Comparison of ENCODE assay signal across 17 cellular contexts in the genomic region with DNA sequence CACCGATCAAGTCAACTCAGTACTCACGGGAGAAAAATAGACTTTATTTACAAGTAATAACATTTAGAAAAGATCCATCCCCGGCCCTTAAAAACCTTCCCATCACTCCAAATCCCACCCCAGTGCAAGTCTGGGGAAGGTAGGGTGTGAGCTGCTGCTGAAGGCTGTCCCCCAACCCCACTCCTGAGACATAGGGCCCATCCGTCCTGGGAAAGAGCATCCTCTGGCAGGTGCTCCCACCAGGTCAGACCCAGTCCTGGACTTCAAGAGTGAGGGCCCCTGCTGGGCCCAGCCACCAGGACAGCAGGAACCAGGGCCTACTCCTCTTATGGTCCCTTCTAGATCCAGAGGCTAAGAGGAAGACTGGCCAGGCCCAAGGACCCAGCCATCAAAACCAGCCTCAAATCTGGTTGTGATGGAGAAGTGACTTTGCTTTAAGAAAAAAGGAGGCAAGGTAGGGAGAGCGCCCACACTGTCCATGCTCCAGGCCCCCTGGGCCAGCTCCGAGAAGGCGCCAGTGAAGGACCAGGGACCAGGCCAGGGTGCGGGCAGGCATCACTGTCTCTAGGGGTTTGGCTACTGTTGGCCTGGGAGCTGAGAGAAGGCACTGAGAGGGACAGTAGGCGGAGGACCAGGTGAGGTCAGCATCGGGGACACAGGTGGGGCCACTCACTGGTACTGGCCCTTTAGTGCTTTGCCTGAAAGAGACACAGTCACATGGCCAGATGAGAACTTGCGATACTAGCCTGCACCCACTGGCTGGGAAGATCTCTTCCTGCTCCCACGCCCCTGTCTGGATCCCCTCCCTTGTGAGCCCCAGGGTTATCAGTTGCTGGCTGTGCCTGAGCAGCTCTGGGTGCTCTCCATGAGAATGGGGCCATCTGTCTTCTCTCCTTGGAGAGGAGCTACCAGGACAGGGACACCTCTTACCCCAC. TPM values are rescaled to one million over a fixed set of nuclear protein-coding genes. Genes with fewer than 3 reads are reported as not detected.
DNase-seq lines count a peak whose midpoint lies in the region; ATAC-seq and TF ChIP-seq lines count a peak whose summit lies in the region.
"Had no signal": no experiment of that assay in that cellular context is flagged by ENCODE, and none has a peak within 500 bp of the region (broad histone marks: within the 10 kb centered on the region; RNA-seq: fewer than 3 reads in every experiment).

No MANE protein-coding gene starts in this region.

- H3K4me1 ChIP-seq in PC-9 (replicated peaks; ENCODE audit: insufficient read depth) (no peaks in the 10 kb centered on the region), neutrophil (ENCODE audit: control insufficient read depth in 1 of 2, insufficient read depth in 1 of 2, low read depth in 1 of 2, low read length in 1 of 2) (peaks cover 15% of the 10 kb centered on the region in 2 experiments)

- CTCF ChIA-PET in PC-9 (lab: Charles Lee): no interaction called here

- H3K9me3 ChIP-seq in PC-9 (ENCODE audit: insufficient read depth, low read depth) (no peaks in the 10 kb centered on the region), neutrophil (no peaks in the 10 kb centered on the region)

- peaks cover 60% of the 10 kb centered on the region for H3K36me3 Mint-ChIP-seq in effector memory CD8-positive, alpha-beta T cell (ENCODE audit: insufficient read depth)

- H3K36me3 ChIP-seq in PC-9 (ENCODE audit: low read depth): peaks cover 20% of the 10 kb centered on the region; the same call in 1 of the 2 replicates
- H3K36me3 ChIP-seq in neutrophil: peaks cover 74% of the 10 kb centered on the region

- no peak overlapping the region for H3K27ac ChIP-seq in PC-9
- peak overlapping the region; percentile 18 for H3K27ac ChIP-seq in neutrophil

- TSS peak; percentile 34 for BruUV-seq in PC-9 (replicated peaks; lab: Mats Ljungman, UMichigan)

- POLR2A ChIA-PET in PC-9 (lab: Charles Lee; ENCODE audit: unreplicated experiment): interaction anchor here (0.6 kb wide), 1 partner anchor 71 kb away, joined by 3 read pairs; no protein-coding TSS in a partner anchor

- H4K20me1 ChIP-seq in PC-9 (ENCODE audit: insufficient read depth): peaks cover 16% of the 10 kb centered on the region

- H3K79me2 ChIP-seq in PC-9 (ENCODE audit: low read depth): no peaks in the 10 kb centered on the region

- peaks cover 26 to 28% of the 10 kb centered on the region in 2 donors for H3K4me1 Mint-ChIP-seq in effector memory CD8-positive, alpha-beta T cell (ENCODE audit: low read depth in 2 of 2)

- H3K27me3 Mint-ChIP-seq in effector memory CD8-positive, alpha-beta T cell: no peaks in the 10 kb centered on the region
- H3K27me3 Mint-ChIP-seq: activated CD8-positive, alpha-beta memory T cell treated with anti-CD3 and anti-CD28 coated beads, Interleukin-2, amount 10 ng/mL, durations not matched to agents 7 days and 5 days; CD4-positive, CD25-positive, alpha-beta regulatory T cell had no signal

- H3K4me3 ChIP-seq in PC-9 (no peak overlapping the region), neutrophil (ENCODE audit: low read depth in 1 of 2, low read length in 1 of 2) (no peak overlapping the region)

- H3K27me3 ChIP-seq in PC-9 (ENCODE audit: insufficient read depth, low read depth) (no peaks in the 10 kb centered on the region), neutrophil (no peaks in the 10 kb centered on the region)

- in situ Hi-C loops in GM18951 (cut with MboI; ENCODE audit: low sequenced_read_pairs, unreplicated experiment): no loop called here

- intact Hi-C loops in PC-9 (cut with micrococcal nuclease; ENCODE audit: unreplicated experiment): no loop called here

- no peak overlapping the region for H3K4me3 Mint-ChIP-seq in effector memory CD8-positive, alpha-beta T cell
- H3K4me3 Mint-ChIP-seq: activated CD8-positive, alpha-beta memory T cell treated with anti-CD3 and anti-CD28 coated beads, Interleukin-2, amount 10 ng/mL, durations not matched to agents 7 days and 5 days had no signal

- DNase-seq in PC-9: no peak
- no peak for DNase-seq in effector memory CD8-positive, alpha-beta T cell
- DNase-seq: activated CD8-positive, alpha-beta memory T cell treated with anti-CD3 and anti-CD28 coated beads, Interleukin-2, amount 10 ng/mL, durations not matched to agents 7 days and 5 days; amygdala; CD4-positive, CD25-positive, alpha-beta regulatory T cell; foreskin melanocyte; NCI-H1105 treated with DMSO at 0.1 percent for 48 hours; NCI-H510A; right cardiac atrium; RPMI8226; substantia nigra; T1000 had no signal

- H3K4me2 ChIP-seq in PC-9: no peak overlapping the region

- H3K9me2 ChIP-seq in PC-9 (ENCODE audit: insufficient read depth): no peaks in the 10 kb centered on the region

- no peaks in the 10 kb centered on the region for H3K9me3 Mint-ChIP-seq in effector memory CD8-positive, alpha-beta T cell

- H3K27ac Mint-ChIP-seq in effector memory CD8-positive, alpha-beta T cell: peak overlapping the region; percentile 47 to 78

- no peak for TF ChIP-seq CTCF in PC-9 (conservative IDR thresholded peaks at IDR 0.05)
- TF ChIP-seq CTCF in neutrophil (IDR thresholded peaks at IDR 0.05): no peak

- ATAC-seq in effector memory CD8-positive, alpha-beta T cell (replicated peaks): no peak
- no peak for ATAC-seq in GM18511 (IDR thresholded peaks at IDR 0.05; ENCODE audit: unreplicated experiment)
- no peak for ATAC-seq in activated CD4-positive, CD25-positive, alpha-beta regulatory T cell treated with anti-CD3 and anti-CD28 coated beads, Interleukin-2, amount 50 U/mL, for 24 hours
- no peak for ATAC-seq in GM21390 (IDR thresholded peaks at IDR 0.05; ENCODE audit: unreplicated experiment)
- ATAC-seq: activated CD8-positive, alpha-beta memory T cell treated with anti-CD3 and anti-CD28 coated beads, Interleukin-2, amount 10 ng/mL, durations not matched to agents 7 days and 5 days; right cardiac atrium had no signal

- no peak overlapping the region for H2AFZ ChIP-seq in PC-9

- TF ChIP-seq POLR2A in GM18951 (IDR thresholded peaks at IDR 0.05; ENCODE audit: extremely low read depth, insufficient read depth, insufficient read length): peak; percentile 11

- H3F3A ChIP-seq in PC-9 (ENCODE audit: insufficient read depth, low read depth): peaks cover 35% of the 10 kb centered on the region; the same call in 1 of the 2 replicates

RNA-seq across cellular contexts. Expression of a gene that starts 4.4 kb away (rescaled TPM):
- total RNA-seq in PC-9 (2021): 16.9 and 17.9 TPM in 2 replicates
